18 cellular contexts compared by ENCODE assay signal in the genomic region with DNA sequence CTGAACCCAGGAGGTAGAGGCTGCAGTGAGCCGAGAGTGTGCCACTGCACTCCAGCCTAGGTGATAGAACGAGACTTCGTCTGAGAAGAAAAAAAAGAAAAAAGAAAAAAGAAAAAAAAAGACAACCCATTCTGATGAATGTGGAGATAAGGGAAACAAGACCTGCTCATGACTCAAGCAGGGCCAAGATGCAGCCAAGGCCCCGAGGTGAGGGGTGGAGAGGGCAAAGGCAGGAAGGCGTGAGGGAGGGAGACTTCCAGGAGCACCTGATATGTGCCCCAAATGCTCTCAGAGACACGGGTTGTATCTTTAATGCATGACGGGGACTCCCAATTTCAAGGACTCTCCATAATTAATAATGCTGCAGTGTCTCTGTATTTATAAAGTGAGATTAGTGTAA.
"Had no signal": no experiment of that assay in that cellular context is flagged by ENCODE, and none has a peak within 500 bp of the region (broad histone marks: within the 10 kb centered on the region; RNA-seq: fewer than 3 reads in every experiment).

No MANE protein-coding gene starts in this region.

- H3K27ac Mint-ChIP-seq: endodermal cell had no signal

- H3K4me3 ChIP-seq: adrenal gland, smooth muscle cell, thyroid gland had no signal

- ATAC-seq: activated T-cell treated with anti-CD3 and anti-CD28 coated beads, Interleukin-2, amount 50 U/mL, for 72 hours; left cardiac atrium; sciatic nerve had no signal

- H3K9me3 ChIP-seq: adrenal gland, thyroid gland had no signal

- H3K4me3 Mint-ChIP-seq: activated T-cell treated with anti-CD3 and anti-CD28 coated beads, Interleukin-2, amount 50 U/mL, for 72 hours; endodermal cell; nephron progenitor cell had no signal

- H3K27ac ChIP-seq: adrenal gland, epithelial cell of prostate, thyroid gland had no signal

- H3K4me1 ChIP-seq: adrenal gland, thyroid gland had no signal

- H3K36me3 ChIP-seq: thyroid gland had no signal

- DNase-seq: activated CD4-positive, alpha-beta T cell treated with anti-CD3 and anti-CD28 coated beads for 4 hours; activated CD8-positive, alpha-beta memory T cell treated with anti-CD3 and anti-CD28 coated beads, Interleukin-2, amount 50 U/mL, for 4 hours; activated gamma-delta T cell; activated T-cell treated with anti-CD3 and anti-CD28 coated beads, Interleukin-2, amount 50 U/mL, for 72 hours; adrenal gland; dermis blood vessel endothelial cell; endodermal cell; foreskin fibroblast; left cardiac atrium; mesendoderm; nephron progenitor cell; nucleus accumbens; stimulated activated CD4-positive, alpha-beta T cell treated with anti-CD3 and anti-CD28 coated beads, Interleukin-4, amount 100 ng/mL, for 1 hour; T-helper 2 cell; thyroid gland had no signal

- H3K9me3 Mint-ChIP-seq: activated T-cell treated with anti-CD3 and anti-CD28 coated beads, Interleukin-2, amount 50 U/mL, for 72 hours; endodermal cell; nephron progenitor cell had no signal

- H3K27me3 ChIP-seq: adrenal gland, thyroid gland had no signal
